8 cellular contexts compared by ENCODE assay signal in the genomic region with DNA sequence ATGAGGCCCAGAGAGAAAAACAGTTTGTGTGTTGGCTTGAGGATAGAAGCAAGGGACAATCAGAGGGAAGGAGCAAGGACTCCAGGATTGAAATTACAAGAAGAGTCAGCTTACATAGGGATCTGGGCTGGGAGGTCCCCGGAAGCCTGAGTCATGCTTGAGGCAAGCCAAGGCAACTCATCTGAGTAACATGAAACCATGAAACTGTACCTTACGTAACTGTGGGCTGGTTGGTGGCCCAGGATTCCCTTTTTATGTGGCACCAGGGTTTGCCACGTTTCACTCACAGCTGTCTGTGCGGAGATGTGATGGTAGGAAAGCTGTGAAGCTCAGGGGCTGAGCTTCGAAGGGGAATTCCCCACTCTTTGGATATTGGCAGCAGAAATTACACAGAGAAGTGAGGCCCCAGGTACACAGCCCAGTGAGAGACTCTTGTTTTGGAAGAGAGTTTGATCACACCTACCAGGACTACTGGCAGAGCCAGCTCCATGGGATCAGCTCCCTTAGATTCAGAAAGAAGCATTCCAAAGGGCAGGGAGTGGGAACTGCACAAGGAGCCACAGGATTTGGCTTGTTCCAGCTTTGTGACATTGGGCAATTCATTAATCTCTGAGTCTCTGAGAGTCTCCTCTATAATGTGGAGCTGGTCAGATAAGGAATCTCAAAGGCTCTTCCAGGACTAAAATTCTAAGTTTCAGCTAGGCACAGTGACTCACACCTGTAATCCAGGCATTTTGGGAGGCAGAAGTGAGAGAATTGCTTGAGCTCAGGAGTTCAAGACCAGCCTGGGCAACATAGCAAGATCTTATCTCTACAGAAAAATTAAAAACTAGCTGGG. TPM values are rescaled to one million over a fixed set of nuclear protein-coding genes. Genes with fewer than 3 reads are reported as not detected.
A peak's percentile ranks its signal among the peaks of the same experiment; 100 is the strongest.
DNase-seq lines count a peak whose midpoint lies in the region; ATAC-seq and FAIRE-seq lines count a peak whose summit lies in the region.

No MANE protein-coding gene starts in this region.

- peak; percentile 84 for DNase-seq in A172 (ENCODE audit: low spot score)
- DNase-seq in GM23248 = peak; percentile 91
- DNase-seq in RCC 7860 (ENCODE audit: low spot score) = peak; percentile 71
- peak; percentile 91 for DNase-seq in activated naive CD4-positive, alpha-beta T cell treated with anti-CD3 and anti-CD28 coated beads for 36 hours
- DNase-seq in inferior parietal cortex (ENCODE audit: extremely low spot score) = peak; percentile 3
- peak; percentile 37 for DNase-seq in stimulated activated CD8-positive, alpha-beta memory T cell treated with anti-CD3 and anti-CD28 coated beads, Interleukin-4, amount 100 ng/mL, for 24 hours (ENCODE audit: low read depth)
- DNase-seq in midbrain (lab: John Stamatoyannopoulos, UW) = no peak

- peak; percentile 77 for FAIRE-seq in RCC 7860 (lab: Jason Lieb, UNC)

- H4K20me1 ChIP-seq in GM23248 (ENCODE audit: insufficient read depth) = no peaks in the 10 kb centered on the region

- H3K9ac ChIP-seq in GM23248 = no peak overlapping the region; the same call in 1 of the 2 replicates

- no peak for ATAC-seq in GM19324 (IDR thresholded peaks at IDR 0.05; ENCODE audit: low FRiP score, unreplicated experiment)

- no peaks in the 10 kb centered on the region for H3K36me3 Mint-ChIP-seq in activated naive CD4-positive, alpha-beta T cell treated with anti-CD3 and anti-CD28 coated beads for 36 hours (ENCODE audit: low read depth)

- H3F3A ChIP-seq in GM23248 (ENCODE audit: insufficient read depth) = no peaks in the 10 kb centered on the region

- CTCF ChIA-PET in activated naive CD4-positive, alpha-beta T cell treated with anti-CD3 and anti-CD28 coated beads for 36 hours (lab: Charles Lee) = interaction anchor here (0.8 to 1.5 kb wide), 5 partner anchors 12 to 80 kb away, joined by 3 to 8 read pairs (median 4); no protein-coding TSS in a partner anchor

- H3K27ac Mint-ChIP-seq in activated naive CD4-positive, alpha-beta T cell treated with anti-CD3 and anti-CD28 coated beads for 36 hours = peak overlapping the region; percentile 47

- H3K36me3 ChIP-seq in GM23248 (ENCODE audit: low read depth) = no peaks in the 10 kb centered on the region

- no peak overlapping the region for H3K4me3 ChIP-seq in GM23248

- no peaks in the 10 kb centered on the region for H3K9me3 Mint-ChIP-seq in activated naive CD4-positive, alpha-beta T cell treated with anti-CD3 and anti-CD28 coated beads for 36 hours

- H3K9me2 ChIP-seq in GM23248 (ENCODE audit: insufficient read depth) = no peaks in the 10 kb centered on the region

- H3K4me1 Mint-ChIP-seq in activated naive CD4-positive, alpha-beta T cell treated with anti-CD3 and anti-CD28 coated beads for 36 hours (ENCODE audit: low read depth) = peaks cover 16% of the 10 kb centered on the region

- no peaks in the 10 kb centered on the region for H3K9me3 ChIP-seq in GM23248 (ENCODE audit: low read depth)

- whole genome bisulfite sequencing in GM23248 (ENCODE audit: low coverage in 1 of 2, low lambda C conversion rate in 2 of 2, missing lambda C conversion rate in 2 of 2), 2 experiments = 18 to 19% methylated on average over 5 of the region's 5 CpGs

- peaks cover 29% of the 10 kb centered on the region for H3K27me3 Mint-ChIP-seq in activated naive CD4-positive, alpha-beta T cell treated with anti-CD3 and anti-CD28 coated beads for 36 hours (ENCODE audit: low read depth)

- intact Hi-C loops in activated naive CD4-positive, alpha-beta T cell treated with anti-CD3 and anti-CD28 coated beads for 36 hours (cut with micrococcal nuclease) = loop anchor here (1.0 to 2.0 kb wide), 2 partner anchors 31 to 88 kb away; no protein-coding TSS in a partner anchor

- in situ Hi-C loops in GM23248 (cut with MboI) = no loop called here

- peaks cover 10% of the 10 kb centered on the region for H3K4me1 ChIP-seq in GM23248 (ENCODE audit: insufficient read depth)

- H3K27ac ChIP-seq in GM23248 = peak overlapping the region; percentile 28; the same call in 1 of the 2 replicates

- no peak overlapping the region for H3K4me3 Mint-ChIP-seq in activated naive CD4-positive, alpha-beta T cell treated with anti-CD3 and anti-CD28 coated beads for 36 hours

- H2AFZ ChIP-seq in GM23248 = peak overlapping the region; percentile 44

- no peaks in the 10 kb centered on the region for H3K79me2 ChIP-seq in GM23248 (ENCODE audit: insufficient read depth)

- no peaks in the 10 kb centered on the region; the same call in 1 of the 2 replicates for H3K27me3 ChIP-seq in GM23248 (replicated peaks; ENCODE audit: insufficient read depth)

- H3K4me2 ChIP-seq in GM23248 (ENCODE audit: unreplicated experiment) = no peak overlapping the region

RNA-seq across cellular contexts. Expression of gene SLC5A1, which starts 7.8 kb away (rescaled TPM):
- total RNA-seq in A172 (2014; rRNA removed; shearing (Covaris generic)) = not detected in 2 replicates
- not detected in 2 replicates for total RNA-seq in GM23248 (2014; rRNA removed; shearing (Covaris generic))
- polyA plus RNA-seq in GM23248 (2016; fragmentation: Nextera tagmentation; extraction: Ambion mirVana) = not detected in 2 replicates
- total RNA-seq in activated naive CD4-positive, alpha-beta T cell treated with anti-CD3 and anti-CD28 coated beads for 36 hours = not detected
